8 cellular contexts compared by ENCODE assay signal in genomic region chr1:39789571-39790110, GRCh38. TPM values are rescaled to one million over a fixed set of nuclear protein-coding genes. Genes with fewer than 3 reads are reported as not detected.
A peak's percentile ranks its signal among the peaks of the same experiment; 100 is the strongest.
DNase-seq lines count a peak whose midpoint lies in the region; ATAC-seq and TF ChIP-seq lines count a peak whose summit lies in the region.

No MANE protein-coding gene starts in this region.

- ATAC-seq in RWPE2 (ENCODE audit: low read depth) = no peak

- WGBS in hepatocyte (ENCODE audit: low lambda C conversion rate, missing lambda C conversion rate) = 53% methylated on average over 15 of the region's 15 CpGs

- no peaks in the 10 kb centered on the region for H3K9me3 ChIP-seq in RWPE2 (ENCODE audit: severe bottlenecking)
- H3K9me3 ChIP-seq in hepatocyte (ENCODE audit: low read depth) = no peaks in the 10 kb centered on the region

- DNase-seq in GM12864 (ENCODE audit: low read depth) = no peak
- DNase-seq in RWPE2 (ENCODE audit: low spot score) = no peak
- no peak for DNase-seq in hepatocyte (ENCODE audit: low spot score)
- DNase-seq in effector CD8-positive, alpha-beta T cell (lab: John Stamatoyannopoulos, UW) = no peak
- no peak for DNase-seq in NCI-H1092 (lab: John Stamatoyannopoulos, UW)
- no peak for DNase-seq in EL
- DNase-seq in NCI-H1417 treated with DMSO at 0.1 percent for 48 hours (lab: John Stamatoyannopoulos, UW) = no peak

- no peaks in the 10 kb centered on the region for H3K79me2 ChIP-seq in hepatocyte

- H3K4me1 ChIP-seq in RWPE2 (ENCODE audit: insufficient read depth, poor library complexity, severe bottlenecking) (peaks cover 4% of the 10 kb centered on the region), hepatocyte (ENCODE audit: insufficient read depth) (no peaks in the 10 kb centered on the region), rectal smooth muscle tissue (ENCODE audit: control insufficient read depth, insufficient read depth, low read length) (no peaks in the 10 kb centered on the region)

- H3K9ac ChIP-seq in rectal smooth muscle tissue (ENCODE audit: low read length) = no peak overlapping the region

- H3K4me3 ChIP-seq in GM12864 (ENCODE audit: low read depth, low read length) (peak overlapping the region; percentile 89), RWPE2 (ENCODE audit: severe bottlenecking) (peak overlapping the region; percentile 67), hepatocyte (no peak overlapping the region), rectal smooth muscle tissue (ENCODE audit: low read length) (peak overlapping the region; percentile 54)

- no peaks in the 10 kb centered on the region for H3K36me3 ChIP-seq in RWPE2 (ENCODE audit: low read depth)
- H3K36me3 ChIP-seq in hepatocyte (replicated peaks; ENCODE audit: insufficient read depth, low read depth) = no peaks in the 10 kb centered on the region
- no peaks in the 10 kb centered on the region for H3K36me3 ChIP-seq in rectal smooth muscle tissue (ENCODE audit: control insufficient read depth, insufficient read depth, low read length)

- H3K27ac ChIP-seq in RWPE2 (ENCODE audit: poor library complexity, severe bottlenecking) (no peak overlapping the region), hepatocyte (no peak overlapping the region), rectal smooth muscle tissue (ENCODE audit: low read depth, low read length) (no peak overlapping the region)

- no peaks in the 10 kb centered on the region for H4K20me1 ChIP-seq in hepatocyte (ENCODE audit: insufficient read depth, poor library complexity, severe bottlenecking)

- peak overlapping the region; percentile 84 for H2AFZ ChIP-seq in hepatocyte

- H3K27me3 ChIP-seq in RWPE2 (ENCODE audit: insufficient read depth, poor library complexity, severe bottlenecking) (no peaks in the 10 kb centered on the region), hepatocyte (peaks cover 13% of the 10 kb centered on the region), rectal smooth muscle tissue (ENCODE audit: control insufficient read depth, insufficient read depth, low read length) (peaks cover 2% of the 10 kb centered on the region)

- TF ChIP-seq CTCF in GM12864 (IDR thresholded peaks at IDR 0.05; ENCODE audit: low read depth, low read length, missing control alignments) (no peak), RWPE2 (IDR thresholded peaks at IDR 0.05; ENCODE audit: poor library complexity, severe bottlenecking) (no peak), hepatocyte (IDR thresholded peaks at IDR 0.05; ENCODE audit: poor library complexity) (no peak)

- peak overlapping the region; percentile 92 for H3K4me2 ChIP-seq in hepatocyte

- H3K9me2 ChIP-seq in hepatocyte (replicated peaks; ENCODE audit: insufficient read depth) = no peaks in the 10 kb centered on the region

RNA-seq across cellular contexts. Expression of gene BMP8B, which starts 1.0 kb away (rescaled TPM):
- total RNA-seq in hepatocyte = 5.5 and 7.6 TPM in 2 replicates
- polyA plus RNA-seq in hepatocyte = 1.9 and 3.1 TPM in 2 replicates

RNA-seq across cellular contexts. Expression of gene OXCT2, which starts 18.5 kb away (rescaled TPM):
- total RNA-seq in hepatocyte = 0.60 and 1.8 TPM in 2 replicates
- 0.25 and 0.39 TPM in 2 replicates for polyA plus RNA-seq in hepatocyte

RNA-seq across cellular contexts. Expression of gene PPIE, which starts 51.0 kb away (rescaled TPM):
- 35.5 and 42.6 TPM in 2 replicates for total RNA-seq in hepatocyte
- 61.2 and 77.3 TPM in 2 replicates for polyA plus RNA-seq in hepatocyte
